In the genomic region with DNA sequence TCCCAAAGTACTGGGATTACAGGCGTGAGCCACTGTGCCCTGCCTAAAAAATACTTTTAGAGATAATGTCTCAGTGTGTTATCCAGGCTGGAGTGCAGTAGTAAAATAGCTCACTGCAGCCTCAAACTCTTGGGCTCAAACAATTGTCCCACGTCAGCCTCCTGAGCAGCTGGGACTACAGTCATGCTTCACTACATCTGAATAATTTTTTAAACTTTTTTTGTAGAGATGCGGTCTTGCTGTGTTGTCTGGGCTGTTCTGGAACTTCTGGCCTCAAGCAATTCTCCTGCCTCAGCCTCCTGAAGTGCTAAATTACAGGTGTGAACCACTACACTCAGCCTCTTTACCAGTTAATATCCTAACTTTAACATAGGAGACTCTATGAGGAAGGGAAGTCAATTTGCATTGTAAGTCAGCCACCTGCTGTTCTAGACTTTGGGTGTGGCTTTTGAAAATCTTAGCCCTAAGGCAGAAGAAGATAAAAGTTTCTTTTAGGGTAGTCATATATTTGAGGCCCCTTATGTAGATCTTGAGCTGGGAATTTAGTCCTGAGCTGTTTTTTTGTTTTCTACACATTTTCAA, we compare ENCODE assay signal across 20 cellular contexts.
DNase-seq lines count a peak whose midpoint lies in the region; ATAC-seq lines count a peak whose summit lies in the region.
"Had no signal": no experiment of that assay in that cellular context is flagged by ENCODE, and none has a peak within 500 bp of the region (broad histone marks: within the 10 kb centered on the region; RNA-seq: fewer than 3 reads in every experiment).

No MANE protein-coding gene starts in this region.

- peak overlapping the region; percentile 26 for H3K27ac Mint-ChIP-seq in activated CD4-positive, alpha-beta memory T cell treated with anti-CD3 and anti-CD28 coated beads for 36 hours
- H3K27ac Mint-ChIP-seq in activated CD4-positive, alpha-beta memory T cell treated with anti-CD3 and anti-CD28 coated beads, Interleukin-2, amount 10 ng/mL, durations not matched to agents 7 days and 5 days, result no peak overlapping the region
- peak overlapping the region in 3 of 6 donors; percentile 68 to 85 (median 84) for H3K27ac Mint-ChIP-seq in naive B cell
- H3K27ac Mint-ChIP-seq: WTC11 had no signal

- ATAC-seq in GM21447 (IDR thresholded peaks at IDR 0.05; ENCODE audit: unreplicated experiment) (peak; percentile 68), HG03460 (IDR thresholded peaks at IDR 0.05; ENCODE audit: unreplicated experiment) (peak; percentile 83), naive B cell (ENCODE audit: low read depth in 2 of 2) (peak; percentile 81 to 83), GM21528 (IDR thresholded peaks at IDR 0.05; ENCODE audit: low FRiP score, unreplicated experiment) (no peak)
- ATAC-seq: A549; K562; stimulated activated naive CD8-positive, alpha-beta T cell treated with anti-CD3 and anti-CD28 coated beads, Interleukin-15, amount 100 ng/mL, for 72 hours; WTC11 had no signal

- intact Hi-C loops in activated CD4-positive, alpha-beta memory T cell treated with anti-CD3 and anti-CD28 coated beads for 36 hours (cut with micrococcal nuclease), result no loop called here

- peaks cover 1% of the 10 kb centered on the region for H3K36me3 Mint-ChIP-seq in activated CD4-positive, alpha-beta memory T cell treated with anti-CD3 and anti-CD28 coated beads for 36 hours
- H3K36me3 Mint-ChIP-seq in activated CD4-positive, alpha-beta memory T cell treated with anti-CD3 and anti-CD28 coated beads, Interleukin-2, amount 10 ng/mL, durations not matched to agents 7 days and 5 days (ENCODE audit: low read depth), result peaks cover 15% of the 10 kb centered on the region
- H3K36me3 Mint-ChIP-seq in naive B cell, result no peaks in the 10 kb centered on the region
- H3K36me3 Mint-ChIP-seq: WTC11 had no signal

- POLR2A ChIA-PET in activated CD4-positive, alpha-beta memory T cell treated with anti-CD3 and anti-CD28 coated beads for 36 hours (lab: Charles Lee), result interaction anchor here (1.3 kb wide), 1 partner anchor 79 kb away, joined by 3 read pairs; no protein-coding TSS in a partner anchor
- POLR2A ChIA-PET in activated CD4-positive, alpha-beta memory T cell treated with anti-CD3 and anti-CD28 coated beads, Interleukin-2, amount 10 ng/mL, durations not matched to agents 7 days and 5 days (lab: Charles Lee), result interaction anchor here (0.8 to 2.9 kb wide), 7 partner anchors 9 to 82 kb away, joined by 3 to 18 read pairs (median 4); a partner anchor contains a TSS

- no peak overlapping the region for H3K4me3 Mint-ChIP-seq in activated CD4-positive, alpha-beta memory T cell treated with anti-CD3 and anti-CD28 coated beads for 36 hours
- no peak overlapping the region for H3K4me3 Mint-ChIP-seq in activated CD4-positive, alpha-beta memory T cell treated with anti-CD3 and anti-CD28 coated beads, Interleukin-2, amount 10 ng/mL, durations not matched to agents 7 days and 5 days
- peak overlapping the region in 7 of 8 donors; percentile 5 to 79 (median 76) for H3K4me3 Mint-ChIP-seq in naive B cell
- H3K4me3 Mint-ChIP-seq: stimulated activated naive CD8-positive, alpha-beta T cell treated with anti-CD3 and anti-CD28 coated beads, Interleukin-15, amount 100 ng/mL, for 72 hours; WTC11 had no signal

- peaks cover 54% of the 10 kb centered on the region for H3K4me1 Mint-ChIP-seq in activated CD4-positive, alpha-beta memory T cell treated with anti-CD3 and anti-CD28 coated beads for 36 hours (ENCODE audit: low read depth)
- peaks cover 45% of the 10 kb centered on the region for H3K4me1 Mint-ChIP-seq in activated CD4-positive, alpha-beta memory T cell treated with anti-CD3 and anti-CD28 coated beads, Interleukin-2, amount 10 ng/mL, durations not matched to agents 7 days and 5 days
- H3K4me1 Mint-ChIP-seq in naive B cell, result peaks cover 13 to 35% (median 30%) of the 10 kb centered on the region in 3 donors

- H3K9me3 Mint-ChIP-seq in activated CD4-positive, alpha-beta memory T cell treated with anti-CD3 and anti-CD28 coated beads for 36 hours, result no peaks in the 10 kb centered on the region
- H3K9me3 Mint-ChIP-seq in activated CD4-positive, alpha-beta memory T cell treated with anti-CD3 and anti-CD28 coated beads, Interleukin-2, amount 10 ng/mL, durations not matched to agents 7 days and 5 days, result peaks cover 2% of the 10 kb centered on the region
- H3K9me3 Mint-ChIP-seq in naive B cell, result peaks cover 0 to 4% (median 0%) of the 10 kb centered on the region in 7 donors
- H3K9me3 Mint-ChIP-seq: stimulated activated naive CD8-positive, alpha-beta T cell treated with anti-CD3 and anti-CD28 coated beads, Interleukin-15, amount 100 ng/mL, for 72 hours; WTC11 had no signal

- CTCF ChIA-PET in activated CD4-positive, alpha-beta memory T cell treated with anti-CD3 and anti-CD28 coated beads for 36 hours (lab: Charles Lee), result interaction anchor here (1.5 kb wide), 1 partner anchor 47 kb away, joined by 3 read pairs; no protein-coding TSS in a partner anchor
- CTCF ChIA-PET in activated CD4-positive, alpha-beta memory T cell treated with anti-CD3 and anti-CD28 coated beads, Interleukin-2, amount 10 ng/mL, durations not matched to agents 7 days and 5 days (lab: Charles Lee), result interaction anchor here (0.9 to 3.2 kb wide), 5 partner anchors 11 to 79 kb away, joined by 3 to 11 read pairs (median 3); no protein-coding TSS in a partner anchor

- DNase-seq in activated CD4-positive, alpha-beta memory T cell treated with anti-CD3 and anti-CD28 coated beads for 36 hours, result no peak
- no peak for DNase-seq in activated CD4-positive, alpha-beta memory T cell treated with anti-CD3 and anti-CD28 coated beads, Interleukin-2, amount 10 ng/mL, durations not matched to agents 7 days and 5 days
- DNase-seq in naive B cell (no peak), DMS153 (lab: John Stamatoyannopoulos, UW) (no peak), HT-29 (ENCODE audit: low spot score) (no peak)
- DNase-seq: anterior cingulate cortex; Caco-2; GF-D8; islet precursor cell; midbrain; NCI-H146; NCI-H524; ovary; stimulated activated naive CD8-positive, alpha-beta T cell treated with anti-CD3 and anti-CD28 coated beads, Interleukin-15, amount 100 ng/mL, for 72 hours had no signal

- H3K27me3 Mint-ChIP-seq in activated CD4-positive, alpha-beta memory T cell treated with anti-CD3 and anti-CD28 coated beads for 36 hours, result no peaks in the 10 kb centered on the region
- no peaks in the 10 kb centered on the region for H3K27me3 Mint-ChIP-seq in activated CD4-positive, alpha-beta memory T cell treated with anti-CD3 and anti-CD28 coated beads, Interleukin-2, amount 10 ng/mL, durations not matched to agents 7 days and 5 days
- H3K27me3 Mint-ChIP-seq in naive B cell, result no peaks in the 10 kb centered on the region
- H3K27me3 Mint-ChIP-seq: stimulated activated naive CD8-positive, alpha-beta T cell treated with anti-CD3 and anti-CD28 coated beads, Interleukin-15, amount 100 ng/mL, for 72 hours had no signal

Comparison
In these comparisons a context has a peak if more than half of its experiments do, and no peak if none do; other contexts are left out.
1. H3K4me3 Mint-ChIP-seq: peak in naive B cell (7 of 8); none in activated CD4-positive, alpha-beta memory T cell treated with anti-CD3 and anti-CD28 coated beads for 36 hours (single experiment) and activated CD4-positive, alpha-beta memory T cell treated with anti-CD3 and anti-CD28 coated beads, Interleukin-2, amount 10 ng/mL, durations not matched to agents 7 days and 5 days (single experiment).